Comparison of ENCODE assay signal across 8 cellular contexts in genomic region chr16:89217388-89218191, GRCh38. TPM values are rescaled to one million over a fixed set of nuclear protein-coding genes. Genes with fewer than 3 reads are reported as not detected.
DNase-seq lines count a peak whose midpoint lies in the region; ATAC-seq and TF ChIP-seq lines count a peak whose summit lies in the region.

TSS of gene ZNF778 (plus strand) at chr16:89217703. CDS start at chr16:89221128, 3,425 bp downstream.

- H3K27ac Mint-ChIP-seq in progenitor cell of endocrine pancreas, result peak within 1 kb of the TSS; percentile 97

- peak; percentile 58 for DNase-seq in GF-D8 (lab: John Stamatoyannopoulos, UW)
- peak; percentile 97 for DNase-seq in H7
- DNase-seq in MM.1S, result peak; percentile 79
- peak; percentile 69 to 87 (median 73) for DNase-seq in T-helper 1 cell
- peak; percentile 80 for DNase-seq in amniotic epithelial cell (ENCODE audit: low read depth)
- DNase-seq in left ventricle myocardium inferior, result peak; percentile 85
- no peak for DNase-seq in progenitor cell of endocrine pancreas (ENCODE audit: low spot score, unreplicated experiment)
- DNase-seq in upper lobe of right lung, result peak; percentile 92

- no peaks in the 10 kb centered on the region for H3K9me3 Mint-ChIP-seq in progenitor cell of endocrine pancreas (ENCODE audit: low read depth)

- no peaks in the 10 kb centered on the region for H3K9me3 ChIP-seq in MM.1S (replicated peaks; ENCODE audit: insufficient read depth, low read length)
- H3K9me3 ChIP-seq in left ventricle myocardium inferior (replicated peaks), result no peaks in the 10 kb centered on the region
- no peaks in the 10 kb centered on the region for H3K9me3 ChIP-seq in upper lobe of right lung

- H3K4me3 Mint-ChIP-seq in progenitor cell of endocrine pancreas (ENCODE audit: low read depth), result peak within 1 kb of the TSS; percentile 89

- peaks cover 15% of the 10 kb centered on the region for H3K4me1 Mint-ChIP-seq in progenitor cell of endocrine pancreas (ENCODE audit: low read depth)

- no peaks in the 10 kb centered on the region for H3K9me2 ChIP-seq in MM.1S (replicated peaks; ENCODE audit: insufficient read depth, low read length)

- H3K36me3 ChIP-seq in H7 (replicated peaks; ENCODE audit: control insufficient read depth, insufficient read depth, low read length) (no peaks in the 10 kb centered on the region; the same call in 1 of the 2 replicates), MM.1S (replicated peaks; ENCODE audit: insufficient read depth, low read length) (no peaks in the 10 kb centered on the region), left ventricle myocardium inferior (peaks cover 20% of the 10 kb centered on the region), upper lobe of right lung (peaks cover 14% of the 10 kb centered on the region)

- TF ChIP-seq CTCF in MM.1S (IDR thresholded peaks at IDR 0.05; ENCODE audit: low read length) (no peak), left ventricle myocardium inferior (IDR thresholded peaks at IDR 0.05; ENCODE audit: borderline replicate concordance) (no peak), progenitor cell of endocrine pancreas (IDR thresholded peaks at IDR 0.05; ENCODE audit: unreplicated experiment) (no peak), upper lobe of right lung (IDR thresholded peaks at IDR 0.05) (no peak)

- intact Hi-C loops in left ventricle myocardium inferior (cut with micrococcal nuclease) (loop anchor here (10.0 kb wide), 1 partner anchor 483 kb away; no protein-coding TSS in a partner anchor), upper lobe of right lung (cut with DNase I) (loop anchor here (10.0 kb wide), 1 partner anchor 273 kb away; no protein-coding TSS in a partner anchor)

- no peaks in the 10 kb centered on the region for H3K27me3 Mint-ChIP-seq in progenitor cell of endocrine pancreas

- H2AFZ ChIP-seq in MM.1S (ENCODE audit: low read length), result peak within 1 kb of the TSS; percentile 63; the same call in 1 of the 2 replicates

- peak; percentile 97 for ATAC-seq in upper lobe of right lung

- 0 out of 2 replicates have a peak, but pooled peaks cover 4% of the 10 kb centered on the region for H3K79me2 ChIP-seq in MM.1S (ENCODE audit: low read length)

- peaks cover 4% of the 10 kb centered on the region; the same call in 1 of the 2 replicates for H3F3A ChIP-seq in MM.1S (ENCODE audit: insufficient read depth, low read length)

- H3K27me3 ChIP-seq in H7 (ENCODE audit: control insufficient read depth, insufficient read depth, low read length) (no peaks in the 10 kb centered on the region), MM.1S (replicated peaks; ENCODE audit: insufficient read depth, low read length) (no peaks in the 10 kb centered on the region), left ventricle myocardium inferior (ENCODE audit: low read depth) (no peaks in the 10 kb centered on the region), upper lobe of right lung (no peaks in the 10 kb centered on the region)

- H3K4me3 ChIP-seq in H7 (ENCODE audit: insufficient read depth, low read depth, low read length) (peak within 1 kb of the TSS; percentile 91), MM.1S (ENCODE audit: low read length) (peak within 1 kb of the TSS; percentile 76), left ventricle myocardium inferior (peak within 1 kb of the TSS; percentile 90), upper lobe of right lung (peak within 1 kb of the TSS; percentile 72)

- H3K4me1 ChIP-seq in MM.1S (ENCODE audit: low read length) (no peaks in the 10 kb centered on the region), left ventricle myocardium inferior (peaks cover 33% of the 10 kb centered on the region), upper lobe of right lung (peaks cover 23% of the 10 kb centered on the region)

- H3K9ac ChIP-seq in MM.1S (ENCODE audit: low read length), result peak within 1 kb of the TSS; percentile 83

- peaks cover 7% of the 10 kb centered on the region for H3K36me3 Mint-ChIP-seq in progenitor cell of endocrine pancreas (ENCODE audit: insufficient read depth)

- H3K27ac ChIP-seq in MM.1S (ENCODE audit: low read length) (peak within 1 kb of the TSS; percentile 59; the same call in 1 of the 2 replicates), left ventricle myocardium inferior (replicated peaks) (peak within 1 kb of the TSS; percentile 97), upper lobe of right lung (peak within 1 kb of the TSS; percentile 93)

- peak within 1 kb of the TSS; percentile 97 for H3K4me2 ChIP-seq in MM.1S (ENCODE audit: low read depth, low read length)

- H4K20me1 ChIP-seq in MM.1S (ENCODE audit: insufficient read depth, low read length), result no peaks in the 10 kb centered on the region

RNA-seq across cellular contexts. Expression of gene ZNF778, which starts in this region (rescaled TPM):
- 10.1 and 12.3 TPM in 2 replicates for total RNA-seq in H7 (2014; rRNA removed; shearing (Covaris generic))
- total RNA-seq in left ventricle myocardium inferior (8.7 TPM), progenitor cell of endocrine pancreas (10.5 and 11.2 TPM in 2 replicates), upper lobe of right lung (10.3 TPM)
